10 cellular contexts compared by ENCODE assay signal in genomic region chr15:70701891-70702568, GRCh38.
DNase-seq lines count a peak whose midpoint lies in the region; ATAC-seq and TF ChIP-seq lines count a peak whose summit lies in the region.
"Had no signal": no experiment of that assay in that cellular context is flagged by ENCODE, and none has a peak within 500 bp of the region (broad histone marks: within the 10 kb centered on the region; RNA-seq: fewer than 3 reads in every experiment).

No MANE protein-coding gene starts in this region.

- H3K4me1 ChIP-seq in SK-N-SH (ENCODE audit: control insufficient read depth in 1 of 2, insufficient read depth in 2 of 2, low read depth in 1 of 2, low read length in 1 of 2) (peaks cover 9 to 45% of the 10 kb centered on the region in 2 experiments), prostate gland (replicated peaks) (no peaks in the 10 kb centered on the region)

- H3K4me3 ChIP-seq in SK-N-SH (ENCODE audit: low read depth in 2 of 2, low read length in 1 of 2), result peak overlapping the region; percentile 39 to 61; a peak in 3 of 4 replicates
- H3K4me3 ChIP-seq in fibroblast of villous mesenchyme (ENCODE audit: low read depth, low read length), result peak overlapping the region; percentile 10
- H3K4me3 ChIP-seq in prostate gland, result no peak overlapping the region

- ATAC-seq in GM18519 (IDR thresholded peaks at IDR 0.05; ENCODE audit: low FRiP score, unreplicated experiment), result no peak

- no peaks in the 10 kb centered on the region for H3K27me3 ChIP-seq in SK-N-SH (ENCODE audit: insufficient read depth)
- H3K27me3 ChIP-seq in prostate gland (replicated peaks; ENCODE audit: insufficient read depth), result no peaks in the 10 kb centered on the region

- H3K27ac ChIP-seq in SK-N-SH (ENCODE audit: low read depth in 2 of 2, low read length in 1 of 2), result peak overlapping the region; percentile 79 to 91
- peak overlapping the region; percentile 43 to 49 for H3K27ac ChIP-seq in prostate gland

- no peak overlapping the region for H2AFZ ChIP-seq in SK-N-SH (ENCODE audit: low read depth)

- CTCF ChIA-PET in SK-N-SH (lab: Yijun Ruan, JAX), result interaction anchor here (1.2 kb wide), 1 partner anchor 21 kb away, joined by 11 read pairs; no protein-coding TSS in a partner anchor

- peaks cover 100% of the 10 kb centered on the region for H3K79me2 ChIP-seq in SK-N-SH (ENCODE audit: insufficient read depth)

- H3F3A ChIP-seq in SK-N-SH (replicated peaks; ENCODE audit: insufficient read depth), result peaks cover 60% of the 10 kb centered on the region

- in situ Hi-C loops in Caki2 (cut with HindIII; ENCODE audit: low pct_unique_long_range_greater_than_20kb, low sequenced_read_pairs), result no loop called here

- TF ChIP-seq CTCF in SK-N-SH (IDR thresholded peaks at IDR 0.05), result no peak
- TF ChIP-seq CTCF in fibroblast of villous mesenchyme (IDR thresholded peaks at IDR 0.05; ENCODE audit: insufficient read depth, low read depth, low read length), result no peak
- TF ChIP-seq CTCF in prostate gland (IDR thresholded peaks at IDR 0.05), result no peak

- intact Hi-C loops in prostate gland (cut with DNase I), result no loop called here

- peak; percentile 59 for DNase-seq in Caki2 (ENCODE audit: low read depth)
- no peak for DNase-seq in SK-N-SH
- DNase-seq in fibroblast of villous mesenchyme (ENCODE audit: low read depth), result peak; percentile 76
- no peak for DNase-seq in prostate gland (ENCODE audit: low spot score)
- no peak for DNase-seq in iPS-NIHi11 (ENCODE audit: low spot score)
- no peak for DNase-seq in SIG-M5 (lab: John Stamatoyannopoulos, UW)
- no peak for DNase-seq in NCI-H526 (lab: John Stamatoyannopoulos, UW)
- DNase-seq: DND-41, NCI-H774 had no signal

- WGBS in SK-N-SH (ENCODE audit: low lambda C conversion rate), result 35% methylated on average over 9 of the region's 9 CpGs
- 40% methylated on average over 9 of the region's 9 CpGs for WGBS in prostate gland

- peak overlapping the region; percentile 73 for H3K4me2 ChIP-seq in SK-N-SH

- H3K9me3 ChIP-seq in SK-N-SH, result no peaks in the 10 kb centered on the region
- H3K9me3 ChIP-seq in prostate gland, result no peaks in the 10 kb centered on the region

- H3K36me3 ChIP-seq in SK-N-SH (replicated peaks in 1 of 2; ENCODE audit: control insufficient read depth in 1 of 2, insufficient read depth in 2 of 2, low read length in 1 of 2) (peaks cover under 1 to 22% of the 10 kb centered on the region in 2 experiments), prostate gland (no peaks in the 10 kb centered on the region)

- POLR2A ChIA-PET in SK-N-SH (lab: Yijun Ruan, JAX), result no interaction called here

- H3K9ac ChIP-seq in SK-N-SH, result peak overlapping the region; percentile 67; the same call in 1 of the 2 replicates

- no peak for TF ChIP-seq POLR2A in prostate gland (IDR thresholded peaks at IDR 0.05)

- H4K20me1 ChIP-seq in SK-N-SH (ENCODE audit: insufficient read depth), result peaks cover 25% of the 10 kb centered on the region; the same call in 1 of the 2 replicates

- H3K9me2 ChIP-seq in SK-N-SH, result no peaks in the 10 kb centered on the region

- TF ChIP-seq EP300 in SK-N-SH (IDR thresholded peaks at IDR 0.05; ENCODE audit: borderline replicate concordance in 1 of 2, low read depth in 1 of 2, low read length in 1 of 2), result no peak

- TF ChIP-seq RAD21 in SK-N-SH (IDR thresholded peaks at IDR 0.05; ENCODE audit: low read length), result no peak

TF ChIP-seq in SK-N-SH, 30 proteins besides CTCF, POLR2A, EP300 and RAD21:
- no peak for TF ChIP-seq GABPA (IDR thresholded peaks at IDR 0.05; ENCODE audit: low read depth)
- TF ChIP-seq RCOR1 (IDR thresholded peaks at IDR 0.05; ENCODE audit: low read length), result no peak
- no peak for TF ChIP-seq POLR2AphosphoS5 (IDR thresholded peaks at IDR 0.05; ENCODE audit: low read depth, low read length)
- no peak for TF ChIP-seq USF1 (IDR thresholded peaks at IDR 0.05; ENCODE audit: borderline replicate concordance, low read depth)
- no peak for TF ChIP-seq ELF1 (IDR thresholded peaks at IDR 0.05)
- peak; percentile 74 for TF ChIP-seq SIN3A (IDR thresholded peaks at IDR 0.05; ENCODE audit: borderline replicate concordance, low read depth, low read length)
- TF ChIP-seq TEAD4 (IDR thresholded peaks at IDR 0.05; ENCODE audit: borderline replicate concordance, insufficient read depth), result peak; percentile 33; the same call in 1 of the 2 replicates
- no peak for TF ChIP-seq IRF3 (IDR thresholded peaks at IDR 0.05; ENCODE audit: low read depth, low read length)
- TF ChIP-seq PBX3 (IDR thresholded peaks at IDR 0.05), result peak; percentile 86
- peak; percentile 59 for TF ChIP-seq JUND (IDR thresholded peaks at IDR 0.05)
- TF ChIP-seq FOXJ3 (CRISPR knock-in tag; IDR thresholded peaks at IDR 0.05), result no peak
- TF ChIP-seq USF2 (IDR thresholded peaks at IDR 0.05; ENCODE audit: borderline replicate concordance, low read depth, low read length), result no peak
- no peak for TF ChIP-seq TAF1 (IDR thresholded peaks at IDR 0.05; ENCODE audit: borderline replicate concordance, low read depth, low read length)
- peak; percentile 67 for TF ChIP-seq MAX (IDR thresholded peaks at IDR 0.05; ENCODE audit: low read depth)
- no peak for TF ChIP-seq MXI1 (IDR thresholded peaks at IDR 0.05; ENCODE audit: low read depth, low read length)
- no peak for TF ChIP-seq SMC3 (IDR thresholded peaks at IDR 0.05; ENCODE audit: low read depth, low read length)
- no peak for TF ChIP-seq ZBTB33 (IDR thresholded peaks at IDR 0.05; ENCODE audit: borderline replicate concordance, low read depth)
- TF ChIP-seq YY1 (IDR thresholded peaks at IDR 0.05; ENCODE audit: low read depth), result no peak
- TF ChIP-seq EZH2phosphoT487 (IDR thresholded peaks at IDR 0.05; ENCODE audit: borderline replicate concordance, low read depth), result no peak
- TF ChIP-seq MEF2A (IDR thresholded peaks at IDR 0.05; ENCODE audit: borderline replicate concordance, low read depth), result no peak
- TF ChIP-seq NFIC (IDR thresholded peaks at IDR 0.05; ENCODE audit: borderline replicate concordance), result no peak; the same call in 1 of the 2 replicates
- no peak for TF ChIP-seq RFX5 (IDR thresholded peaks at IDR 0.05; ENCODE audit: low read length)
- no peak for TF ChIP-seq FOXM1 (IDR thresholded peaks at IDR 0.05; ENCODE audit: low read depth)
- TF ChIP-seq FOSL2 (IDR thresholded peaks at IDR 0.05; ENCODE audit: borderline replicate concordance, low read depth), result peak; percentile 33; the same call in 1 of the 2 replicates
- no peak for TF ChIP-seq NRF1 (IDR thresholded peaks at IDR 0.05; ENCODE audit: low read depth, low read length)
- TF ChIP-seq TCF12 (IDR thresholded peaks at IDR 0.05), result no peak

Comparison
In these comparisons a context has a peak if more than half of its experiments do, and no peak if none do; other contexts are left out.
1. DNase-seq: peak in Caki2 (single experiment) and fibroblast of villous mesenchyme (single experiment); none in SK-N-SH (single experiment), prostate gland (single experiment), iPS-NIHi11 (single experiment), SIG-M5 (single experiment) and NCI-H526 (0 of 2).
2. H3K4me3 ChIP-seq: peak in SK-N-SH (2 of 2) and fibroblast of villous mesenchyme (single experiment); none in prostate gland (0 of 2).